Comparison of ENCODE assay signal across 30 cellular contexts in genomic region chr5:35743644-35744043, GRCh38.
"Had no signal": no experiment of that assay in that cellular context is flagged by ENCODE, and none has a peak within 500 bp of the region (broad histone marks: within the 10 kb centered on the region; RNA-seq: fewer than 3 reads in every experiment).

No MANE protein-coding gene starts in this region.

- H3K4me1 Mint-ChIP-seq: immature natural killer cell; memory B cell; stimulated activated memory B cell treated with anti-CD40 and anti-IgM and Interleukin-4, amounts not matched to agents 10 μg/mL and 1 μg/mL and 100 μg/mL, for 72 hours had no signal

- H3K4me1 ChIP-seq: left lung, pancreas, prostate gland, sigmoid colon, spleen, tibial nerve, vagina had no signal

- H3K36me3 Mint-ChIP-seq: memory B cell; stimulated activated memory B cell treated with anti-CD40 and anti-IgM and Interleukin-4, amounts not matched to agents 10 μg/mL and 1 μg/mL and 100 μg/mL, for 72 hours; type B pancreatic cell had no signal

- DNase-seq: hypothalamus; immature natural killer cell; kidney; left colon; left lung; midbrain; mucosa of descending colon; naive thymus-derived CD4-positive, alpha-beta T cell; nucleus accumbens; pancreas; posterior cingulate gyrus; retina; right cardiac atrium; sigmoid colon; small intestine; spleen; stimulated activated CD4-positive, alpha-beta T cell treated with anti-CD3 and anti-CD28 coated beads, Interleukin-4, amount 100 ng/mL, for 4 hours; stimulated activated CD8-positive, alpha-beta memory T cell treated with anti-CD3 and anti-CD28 coated beads, Interleukin-4, amount 100 ng/mL, for 48 hours; stimulated activated naive CD4-positive, alpha-beta T cell treated with Interleukin-2 at 50 U/mL for 16 hours; stimulated activated naive CD8-positive, alpha-beta T cell treated with anti-CD3 and anti-CD28 coated beads, Interleukin-15, amount 100 ng/mL, for 72 hours; substantia nigra had no signal

- H3K27ac ChIP-seq: left lung, pancreas, prostate gland, sigmoid colon, spleen, tibial nerve, vagina had no signal

- H3K9me3 Mint-ChIP-seq: type B pancreatic cell had no signal

- H3K36me3 ChIP-seq: left lung, pancreas, prostate gland, sigmoid colon, spleen, tibial nerve, vagina had no signal

- H3K27ac Mint-ChIP-seq: memory B cell; natural killer cell treated with Interleukin-12 subunit alpha and Interleukin-12 subunit beta and Interleukin-15 and Interleukin-18, amount 100 ng/mL, for 72 hours; stimulated activated memory B cell treated with anti-CD40 and anti-IgM and Interleukin-4, amounts not matched to agents 10 μg/mL and 1 μg/mL and 100 μg/mL, for 72 hours; type B pancreatic cell had no signal

- H3K27me3 ChIP-seq: left lung, pancreas, sigmoid colon, spleen, tibial nerve, vagina had no signal

- H3K4me3 Mint-ChIP-seq: immature natural killer cell; memory B cell; naive thymus-derived CD4-positive, alpha-beta T cell; natural killer cell treated with Interleukin-12 subunit alpha and Interleukin-12 subunit beta and Interleukin-15 and Interleukin-18, amount 100 ng/mL, for 72 hours; stimulated activated memory B cell treated with anti-CD40 and anti-IgM and Interleukin-4, amounts not matched to agents 10 μg/mL and 1 μg/mL and 100 μg/mL, for 72 hours; type B pancreatic cell had no signal

- H3K27me3 Mint-ChIP-seq: naive thymus-derived CD4-positive, alpha-beta T cell; stimulated activated naive CD8-positive, alpha-beta T cell treated with anti-CD3 and anti-CD28 coated beads, Interleukin-15, amount 100 ng/mL, for 72 hours; type B pancreatic cell had no signal

- FAIRE-seq: islet of Langerhans had no signal

- ATAC-seq: left colon; left lung; mucosa of descending colon; naive thymus-derived CD4-positive, alpha-beta T cell; natural killer cell treated with Interleukin-12 subunit alpha and Interleukin-12 subunit beta and Interleukin-15 and Interleukin-18, amount 100 ng/mL, for 72 hours; pancreas; right cardiac atrium; stimulated activated memory B cell treated with anti-CD40 and anti-IgM and Interleukin-4, amounts not matched to agents 10 μg/mL and 1 μg/mL and 100 μg/mL, for 72 hours; stimulated activated naive CD8-positive, alpha-beta T cell treated with anti-CD3 and anti-CD28 coated beads, Interleukin-15, amount 100 ng/mL, for 72 hours had no signal

- H3K9me3 ChIP-seq: mucosa of descending colon, pancreas, prostate gland, sigmoid colon, vagina had no signal

- H3K4me3 ChIP-seq: left lung, lung, mucosa of descending colon, pancreas, prostate gland, sigmoid colon, spleen, tibial nerve, vagina had no signal
